1 cellular context compared by ENCODE assay signal in the genomic region with DNA sequence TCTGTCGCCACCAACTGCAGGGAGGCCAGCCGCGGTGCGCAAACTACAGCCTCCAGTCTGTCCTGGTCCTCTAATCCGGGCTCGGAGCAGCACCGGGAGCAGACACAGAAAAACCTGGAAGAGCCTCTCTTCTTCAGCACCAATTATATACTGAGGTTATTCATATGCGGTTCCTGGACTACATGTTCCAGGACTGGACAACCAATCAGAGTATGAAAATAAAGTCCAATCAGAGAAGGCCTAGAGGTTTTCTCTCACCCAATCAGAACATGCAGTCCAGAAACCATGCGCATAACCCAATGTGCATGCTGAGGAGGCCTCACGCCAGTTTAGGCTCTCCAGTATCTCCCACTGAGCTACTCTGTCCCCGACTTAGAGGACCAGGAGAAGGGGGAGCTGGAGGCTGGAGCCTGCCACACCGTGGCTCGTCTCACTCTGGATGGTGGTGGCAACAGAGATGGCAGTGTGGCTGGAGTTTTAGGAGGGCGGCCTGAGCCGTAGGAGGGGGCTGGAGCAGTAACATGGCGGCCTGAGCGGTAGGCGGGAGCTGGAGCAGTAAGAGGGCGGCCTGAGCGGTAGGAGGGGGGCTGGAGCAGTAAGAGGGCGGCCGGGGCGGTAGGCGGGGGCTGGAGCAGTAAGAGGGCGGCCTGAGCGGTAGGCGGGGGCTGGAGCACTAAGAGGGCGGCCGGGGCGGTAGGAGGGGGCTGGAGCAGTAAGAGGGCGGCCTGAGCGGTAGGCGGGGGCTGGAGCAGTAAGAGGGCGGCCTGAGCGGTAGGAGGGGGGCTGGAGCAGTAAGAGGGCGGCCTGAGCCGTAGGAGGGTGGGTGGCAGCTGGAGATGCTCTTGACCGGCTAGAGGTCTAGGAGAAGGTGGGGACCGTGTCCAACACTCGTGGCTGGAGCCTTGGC.
TF ChIP-seq lines count a peak whose summit lies in the region.

No MANE protein-coding gene starts in this region.

TF ChIP-seq in K562, 482 proteins besides CTCF, POLR2A, EP300 and RAD21 (continued from another document and continues in another):
- TF ChIP-seq, protein P1, sequence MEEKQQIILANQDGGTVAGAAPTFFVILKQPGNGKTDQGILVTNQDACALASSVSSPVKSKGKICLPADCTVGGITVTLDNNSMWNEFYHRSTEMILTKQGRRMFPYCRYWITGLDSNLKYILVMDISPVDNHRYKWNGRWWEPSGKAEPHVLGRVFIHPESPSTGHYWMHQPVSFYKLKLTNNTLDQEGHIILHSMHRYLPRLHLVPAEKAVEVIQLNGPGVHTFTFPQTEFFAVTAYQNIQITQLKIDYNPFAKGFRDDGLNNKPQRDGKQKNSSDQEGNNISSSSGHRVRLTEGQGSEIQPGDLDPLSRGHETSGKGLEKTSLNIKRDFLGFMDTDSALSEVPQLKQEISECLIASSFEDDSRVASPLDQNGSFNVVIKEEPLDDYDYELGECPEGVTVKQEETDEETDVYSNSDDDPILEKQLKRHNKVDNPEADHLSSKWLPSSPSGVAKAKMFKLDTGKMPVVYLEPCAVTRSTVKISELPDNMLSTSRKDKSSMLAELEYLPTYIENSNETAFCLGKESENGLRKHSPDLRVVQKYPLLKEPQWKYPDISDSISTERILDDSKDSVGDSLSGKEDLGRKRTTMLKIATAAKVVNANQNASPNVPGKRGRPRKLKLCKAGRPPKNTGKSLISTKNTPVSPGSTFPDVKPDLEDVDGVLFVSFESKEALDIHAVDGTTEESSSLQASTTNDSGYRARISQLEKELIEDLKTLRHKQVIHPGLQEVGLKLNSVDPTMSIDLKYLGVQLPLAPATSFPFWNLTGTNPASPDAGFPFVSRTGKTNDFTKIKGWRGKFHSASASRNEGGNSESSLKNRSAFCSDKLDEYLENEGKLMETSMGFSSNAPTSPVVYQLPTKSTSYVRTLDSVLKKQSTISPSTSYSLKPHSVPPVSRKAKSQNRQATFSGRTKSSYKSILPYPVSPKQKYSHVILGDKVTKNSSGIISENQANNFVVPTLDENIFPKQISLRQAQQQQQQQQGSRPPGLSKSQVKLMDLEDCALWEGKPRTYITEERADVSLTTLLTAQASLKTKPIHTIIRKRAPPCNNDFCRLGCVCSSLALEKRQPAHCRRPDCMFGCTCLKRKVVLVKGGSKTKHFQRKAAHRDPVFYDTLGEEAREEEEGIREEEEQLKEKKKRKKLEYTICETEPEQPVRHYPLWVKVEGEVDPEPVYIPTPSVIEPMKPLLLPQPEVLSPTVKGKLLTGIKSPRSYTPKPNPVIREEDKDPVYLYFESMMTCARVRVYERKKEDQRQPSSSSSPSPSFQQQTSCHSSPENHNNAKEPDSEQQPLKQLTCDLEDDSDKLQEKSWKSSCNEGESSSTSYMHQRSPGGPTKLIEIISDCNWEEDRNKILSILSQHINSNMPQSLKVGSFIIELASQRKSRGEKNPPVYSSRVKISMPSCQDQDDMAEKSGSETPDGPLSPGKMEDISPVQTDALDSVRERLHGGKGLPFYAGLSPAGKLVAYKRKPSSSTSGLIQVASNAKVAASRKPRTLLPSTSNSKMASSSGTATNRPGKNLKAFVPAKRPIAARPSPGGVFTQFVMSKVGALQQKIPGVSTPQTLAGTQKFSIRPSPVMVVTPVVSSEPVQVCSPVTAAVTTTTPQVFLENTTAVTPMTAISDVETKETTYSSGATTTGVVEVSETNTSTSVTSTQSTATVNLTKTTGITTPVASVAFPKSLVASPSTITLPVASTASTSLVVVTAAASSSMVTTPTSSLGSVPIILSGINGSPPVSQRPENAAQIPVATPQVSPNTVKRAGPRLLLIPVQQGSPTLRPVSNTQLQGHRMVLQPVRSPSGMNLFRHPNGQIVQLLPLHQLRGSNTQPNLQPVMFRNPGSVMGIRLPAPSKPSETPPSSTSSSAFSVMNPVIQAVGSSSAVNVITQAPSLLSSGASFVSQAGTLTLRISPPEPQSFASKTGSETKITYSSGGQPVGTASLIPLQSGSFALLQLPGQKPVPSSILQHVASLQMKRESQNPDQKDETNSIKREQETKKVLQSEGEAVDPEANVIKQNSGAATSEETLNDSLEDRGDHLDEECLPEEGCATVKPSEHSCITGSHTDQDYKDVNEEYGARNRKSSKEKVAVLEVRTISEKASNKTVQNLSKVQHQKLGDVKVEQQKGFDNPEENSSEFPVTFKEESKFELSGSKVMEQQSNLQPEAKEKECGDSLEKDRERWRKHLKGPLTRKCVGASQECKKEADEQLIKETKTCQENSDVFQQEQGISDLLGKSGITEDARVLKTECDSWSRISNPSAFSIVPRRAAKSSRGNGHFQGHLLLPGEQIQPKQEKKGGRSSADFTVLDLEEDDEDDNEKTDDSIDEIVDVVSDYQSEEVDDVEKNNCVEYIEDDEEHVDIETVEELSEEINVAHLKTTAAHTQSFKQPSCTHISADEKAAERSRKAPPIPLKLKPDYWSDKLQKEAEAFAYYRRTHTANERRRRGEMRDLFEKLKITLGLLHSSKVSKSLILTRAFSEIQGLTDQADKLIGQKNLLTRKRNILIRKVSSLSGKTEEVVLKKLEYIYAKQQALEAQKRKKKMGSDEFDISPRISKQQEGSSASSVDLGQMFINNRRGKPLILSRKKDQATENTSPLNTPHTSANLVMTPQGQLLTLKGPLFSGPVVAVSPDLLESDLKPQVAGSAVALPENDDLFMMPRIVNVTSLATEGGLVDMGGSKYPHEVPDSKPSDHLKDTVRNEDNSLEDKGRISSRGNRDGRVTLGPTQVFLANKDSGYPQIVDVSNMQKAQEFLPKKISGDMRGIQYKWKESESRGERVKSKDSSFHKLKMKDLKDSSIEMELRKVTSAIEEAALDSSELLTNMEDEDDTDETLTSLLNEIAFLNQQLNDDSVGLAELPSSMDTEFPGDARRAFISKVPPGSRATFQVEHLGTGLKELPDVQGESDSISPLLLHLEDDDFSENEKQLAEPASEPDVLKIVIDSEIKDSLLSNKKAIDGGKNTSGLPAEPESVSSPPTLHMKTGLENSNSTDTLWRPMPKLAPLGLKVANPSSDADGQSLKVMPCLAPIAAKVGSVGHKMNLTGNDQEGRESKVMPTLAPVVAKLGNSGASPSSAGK (IDR thresholded peaks at IDR 0.05), result peak; percentile 95
- peak; percentile 97 for TF ChIP-seq EP400 (IDR thresholded peaks at IDR 0.05)
- 0 out of 2 replicates have a peak, but pooled peaks have one; percentile 20 for TF ChIP-seq FOXK1 (CRISPR knock-in tag; IDR thresholded peaks at IDR 0.05; ENCODE audit: borderline replicate concordance)
- peak; percentile 97 for TF ChIP-seq SUPT5H (IDR thresholded peaks at IDR 0.05)
- TF ChIP-seq, protein P2, sequence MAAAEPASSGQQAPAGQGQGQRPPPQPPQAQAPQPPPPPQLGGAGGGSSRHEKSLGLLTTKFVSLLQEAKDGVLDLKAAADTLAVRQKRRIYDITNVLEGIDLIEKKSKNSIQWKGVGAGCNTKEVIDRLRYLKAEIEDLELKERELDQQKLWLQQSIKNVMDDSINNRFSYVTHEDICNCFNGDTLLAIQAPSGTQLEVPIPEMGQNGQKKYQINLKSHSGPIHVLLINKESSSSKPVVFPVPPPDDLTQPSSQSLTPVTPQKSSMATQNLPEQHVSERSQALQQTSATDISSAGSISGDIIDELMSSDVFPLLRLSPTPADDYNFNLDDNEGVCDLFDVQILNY (CRISPR knock-in tag; IDR thresholded peaks at IDR 0.05), result 0 out of 2 replicates have a peak, but pooled peaks have one; percentile 47
- peak; percentile 35; the same call in 1 of the 2 replicates for TF ChIP-seq ZZZ3 (IDR thresholded peaks at IDR 0.05)
- TF ChIP-seq, protein P3, sequence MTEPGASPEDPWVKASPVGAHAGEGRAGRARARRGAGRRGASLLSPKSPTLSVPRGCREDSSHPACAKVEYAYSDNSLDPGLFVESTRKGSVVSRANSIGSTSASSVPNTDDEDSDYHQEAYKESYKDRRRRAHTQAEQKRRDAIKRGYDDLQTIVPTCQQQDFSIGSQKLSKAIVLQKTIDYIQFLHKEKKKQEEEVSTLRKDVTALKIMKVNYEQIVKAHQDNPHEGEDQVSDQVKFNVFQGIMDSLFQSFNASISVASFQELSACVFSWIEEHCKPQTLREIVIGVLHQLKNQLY (CRISPR knock-in tag; conservative IDR thresholded peaks at IDR 0.05), result no peak
- TF ChIP-seq MYBL2 (IDR thresholded peaks at IDR 0.05; ENCODE audit: low read depth), result peak; percentile 46; the same call in 1 of the 2 replicates
- no peak for TF ChIP-seq MYBL2 (CRISPR knock-in tag; IDR thresholded peaks at IDR 0.05; ENCODE audit: borderline replicate concordance)
- peak; percentile 22 for TF ChIP-seq SMAD1 (IDR thresholded peaks at IDR 0.05; ENCODE audit: low read depth, low read length, partially characterized antibody)
- TF ChIP-seq, protein P4, sequence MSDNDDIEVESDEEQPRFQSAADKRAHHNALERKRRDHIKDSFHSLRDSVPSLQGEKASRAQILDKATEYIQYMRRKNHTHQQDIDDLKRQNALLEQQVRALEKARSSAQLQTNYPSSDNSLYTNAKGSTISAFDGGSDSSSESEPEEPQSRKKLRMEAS (CRISPR knock-in tag; IDR thresholded peaks at IDR 0.05), result peak; percentile 82
- TF ChIP-seq, protein P5, sequence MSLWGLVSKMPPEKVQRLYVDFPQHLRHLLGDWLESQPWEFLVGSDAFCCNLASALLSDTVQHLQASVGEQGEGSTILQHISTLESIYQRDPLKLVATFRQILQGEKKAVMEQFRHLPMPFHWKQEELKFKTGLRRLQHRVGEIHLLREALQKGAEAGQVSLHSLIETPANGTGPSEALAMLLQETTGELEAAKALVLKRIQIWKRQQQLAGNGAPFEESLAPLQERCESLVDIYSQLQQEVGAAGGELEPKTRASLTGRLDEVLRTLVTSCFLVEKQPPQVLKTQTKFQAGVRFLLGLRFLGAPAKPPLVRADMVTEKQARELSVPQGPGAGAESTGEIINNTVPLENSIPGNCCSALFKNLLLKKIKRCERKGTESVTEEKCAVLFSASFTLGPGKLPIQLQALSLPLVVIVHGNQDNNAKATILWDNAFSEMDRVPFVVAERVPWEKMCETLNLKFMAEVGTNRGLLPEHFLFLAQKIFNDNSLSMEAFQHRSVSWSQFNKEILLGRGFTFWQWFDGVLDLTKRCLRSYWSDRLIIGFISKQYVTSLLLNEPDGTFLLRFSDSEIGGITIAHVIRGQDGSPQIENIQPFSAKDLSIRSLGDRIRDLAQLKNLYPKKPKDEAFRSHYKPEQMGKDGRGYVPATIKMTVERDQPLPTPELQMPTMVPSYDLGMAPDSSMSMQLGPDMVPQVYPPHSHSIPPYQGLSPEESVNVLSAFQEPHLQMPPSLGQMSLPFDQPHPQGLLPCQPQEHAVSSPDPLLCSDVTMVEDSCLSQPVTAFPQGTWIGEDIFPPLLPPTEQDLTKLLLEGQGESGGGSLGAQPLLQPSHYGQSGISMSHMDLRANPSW (CRISPR knock-in tag; IDR thresholded peaks at IDR 0.05), result no peak
- TF ChIP-seq ELF4 (CRISPR knock-in tag; IDR thresholded peaks at IDR 0.05), result peak; percentile 7; the same call in 1 of the 2 replicates
- TF ChIP-seq, protein P6, sequence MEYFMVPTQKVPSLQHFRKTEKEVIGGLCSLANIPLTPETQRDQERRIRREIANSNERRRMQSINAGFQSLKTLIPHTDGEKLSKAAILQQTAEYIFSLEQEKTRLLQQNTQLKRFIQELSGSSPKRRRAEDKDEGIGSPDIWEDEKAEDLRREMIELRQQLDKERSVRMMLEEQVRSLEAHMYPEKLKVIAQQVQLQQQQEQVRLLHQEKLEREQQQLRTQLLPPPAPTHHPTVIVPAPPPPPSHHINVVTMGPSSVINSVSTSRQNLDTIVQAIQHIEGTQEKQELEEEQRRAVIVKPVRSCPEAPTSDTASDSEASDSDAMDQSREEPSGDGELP (CRISPR knock-in tag; IDR thresholded peaks at IDR 0.05; ENCODE audit: borderline replicate concordance), result peak; percentile 72; the same call in 1 of the 2 replicates
- TF ChIP-seq, protein P7, sequence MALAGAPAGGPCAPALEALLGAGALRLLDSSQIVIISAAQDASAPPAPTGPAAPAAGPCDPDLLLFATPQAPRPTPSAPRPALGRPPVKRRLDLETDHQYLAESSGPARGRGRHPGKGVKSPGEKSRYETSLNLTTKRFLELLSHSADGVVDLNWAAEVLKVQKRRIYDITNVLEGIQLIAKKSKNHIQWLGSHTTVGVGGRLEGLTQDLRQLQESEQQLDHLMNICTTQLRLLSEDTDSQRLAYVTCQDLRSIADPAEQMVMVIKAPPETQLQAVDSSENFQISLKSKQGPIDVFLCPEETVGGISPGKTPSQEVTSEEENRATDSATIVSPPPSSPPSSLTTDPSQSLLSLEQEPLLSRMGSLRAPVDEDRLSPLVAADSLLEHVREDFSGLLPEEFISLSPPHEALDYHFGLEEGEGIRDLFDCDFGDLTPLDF (CRISPR knock-in tag; IDR thresholded peaks at IDR 0.05), result no peak
- TF ChIP-seq LCOR (CRISPR knock-in tag; IDR thresholded peaks at IDR 0.05), result 0 out of 2 replicates have a peak, but pooled peaks have one; percentile 67
- TF ChIP-seq, protein P8, sequence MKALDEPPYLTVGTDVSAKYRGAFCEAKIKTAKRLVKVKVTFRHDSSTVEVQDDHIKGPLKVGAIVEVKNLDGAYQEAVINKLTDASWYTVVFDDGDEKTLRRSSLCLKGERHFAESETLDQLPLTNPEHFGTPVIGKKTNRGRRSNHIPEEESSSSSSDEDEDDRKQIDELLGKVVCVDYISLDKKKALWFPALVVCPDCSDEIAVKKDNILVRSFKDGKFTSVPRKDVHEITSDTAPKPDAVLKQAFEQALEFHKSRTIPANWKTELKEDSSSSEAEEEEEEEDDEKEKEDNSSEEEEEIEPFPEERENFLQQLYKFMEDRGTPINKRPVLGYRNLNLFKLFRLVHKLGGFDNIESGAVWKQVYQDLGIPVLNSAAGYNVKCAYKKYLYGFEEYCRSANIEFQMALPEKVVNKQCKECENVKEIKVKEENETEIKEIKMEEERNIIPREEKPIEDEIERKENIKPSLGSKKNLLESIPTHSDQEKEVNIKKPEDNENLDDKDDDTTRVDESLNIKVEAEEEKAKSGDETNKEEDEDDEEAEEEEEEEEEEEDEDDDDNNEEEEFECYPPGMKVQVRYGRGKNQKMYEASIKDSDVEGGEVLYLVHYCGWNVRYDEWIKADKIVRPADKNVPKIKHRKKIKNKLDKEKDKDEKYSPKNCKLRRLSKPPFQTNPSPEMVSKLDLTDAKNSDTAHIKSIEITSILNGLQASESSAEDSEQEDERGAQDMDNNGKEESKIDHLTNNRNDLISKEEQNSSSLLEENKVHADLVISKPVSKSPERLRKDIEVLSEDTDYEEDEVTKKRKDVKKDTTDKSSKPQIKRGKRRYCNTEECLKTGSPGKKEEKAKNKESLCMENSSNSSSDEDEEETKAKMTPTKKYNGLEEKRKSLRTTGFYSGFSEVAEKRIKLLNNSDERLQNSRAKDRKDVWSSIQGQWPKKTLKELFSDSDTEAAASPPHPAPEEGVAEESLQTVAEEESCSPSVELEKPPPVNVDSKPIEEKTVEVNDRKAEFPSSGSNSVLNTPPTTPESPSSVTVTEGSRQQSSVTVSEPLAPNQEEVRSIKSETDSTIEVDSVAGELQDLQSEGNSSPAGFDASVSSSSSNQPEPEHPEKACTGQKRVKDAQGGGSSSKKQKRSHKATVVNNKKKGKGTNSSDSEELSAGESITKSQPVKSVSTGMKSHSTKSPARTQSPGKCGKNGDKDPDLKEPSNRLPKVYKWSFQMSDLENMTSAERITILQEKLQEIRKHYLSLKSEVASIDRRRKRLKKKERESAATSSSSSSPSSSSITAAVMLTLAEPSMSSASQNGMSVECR (CRISPR knock-in tag; IDR thresholded peaks at IDR 0.05), result peak; percentile 82
